Comparison of ENCODE assay signal across 21 cellular contexts in genomic region chr1:61270107-61270506, GRCh38.
DNase-seq lines count a peak whose midpoint lies in the region; ATAC-seq and TF ChIP-seq lines count a peak whose summit lies in the region.
"Had no signal": no experiment of that assay in that cellular context is flagged by ENCODE, and none has a peak within 500 bp of the region (broad histone marks: within the 10 kb centered on the region; RNA-seq: fewer than 3 reads in every experiment).

No MANE protein-coding gene starts in this region.

- 95% methylated on average over 2 of the region's 2 CpGs for WGBS in right cardiac atrium

- H3K79me2 ChIP-seq in Loucy (ENCODE audit: insufficient read depth, low read length) = no peaks in the 10 kb centered on the region

- H3K36me3 Mint-ChIP-seq in activated T-cell treated with anti-CD3 and anti-CD28 coated beads, Interleukin-2, amount 50 U/mL, for 24 hours (ENCODE audit: low read depth) = no peaks in the 10 kb centered on the region
- H3K36me3 Mint-ChIP-seq in brain = no peaks in the 10 kb centered on the region
- H3K36me3 Mint-ChIP-seq: CD8-positive, alpha-beta memory T cell had no signal

- H3K27me3 ChIP-seq in Loucy (ENCODE audit: insufficient read depth, low read length, poor library complexity, severe bottlenecking) (no peaks in the 10 kb centered on the region), layer of hippocampus (ENCODE audit: control insufficient read depth, insufficient read depth, low read length) (no peaks in the 10 kb centered on the region), right cardiac atrium (ENCODE audit: control insufficient read depth, insufficient read depth) (no peaks in the 10 kb centered on the region)
- H3K27me3 ChIP-seq: Peyer's patch had no signal

- DNase-seq in activated T-cell treated with anti-CD3 and anti-CD28 coated beads, Interleukin-2, amount 50 U/mL, for 24 hours = no peak
- DNase-seq in activated T-cell treated with anti-CD3 and anti-CD28 coated beads, Interleukin-2, amount 50 U/mL, for 1 hour = no peak
- no peak for DNase-seq in right cardiac atrium
- no peak for DNase-seq in superior temporal gyrus (ENCODE audit: extremely low spot score)
- no peak for DNase-seq in DMS153 treated with DMSO at 0.1 percent for 48 hours (lab: John Stamatoyannopoulos, UW; ENCODE audit: unreplicated experiment)
- DNase-seq: Calu3; CD8-positive, alpha-beta memory T cell; DMS153; GOT3; HCEC 1CT; MV-4-11; NCI-H1694; NCI-H2081; NCI-H2171; NCI-H345; Peyer's patch had no signal

- H3K4me3 Mint-ChIP-seq in activated T-cell treated with anti-CD3 and anti-CD28 coated beads, Interleukin-2, amount 50 U/mL, for 24 hours = no peak overlapping the region
- H3K4me3 Mint-ChIP-seq in brain = peak overlapping the region in 3 of 5 experiments; percentile 71 to 81 (median 73)

- no peak overlapping the region for H3K4me2 ChIP-seq in Loucy (ENCODE audit: low read depth, low read length, poor library complexity, severe bottlenecking)
- H3K4me2 ChIP-seq: KMS-11 had no signal

- no peak for TF ChIP-seq CTCF in Loucy (conservative IDR thresholded peaks at IDR 0.05; ENCODE audit: low read length)
- TF ChIP-seq CTCF in brain (conservative IDR thresholded peaks at IDR 0.05) = no peak

- H4K20me1 ChIP-seq in Loucy (ENCODE audit: insufficient read depth, low read length, poor library complexity, severe bottlenecking) = no peaks in the 10 kb centered on the region

- H3F3A ChIP-seq in Loucy (ENCODE audit: low read depth) = no peaks in the 10 kb centered on the region

- H2AFZ ChIP-seq in Loucy (ENCODE audit: low read length) = 0 out of 2 replicates have a peak overlapping the region, but pooled peaks have one; percentile 31

- no peaks in the 10 kb centered on the region for H3K27me3 Mint-ChIP-seq in activated T-cell treated with anti-CD3 and anti-CD28 coated beads, Interleukin-2, amount 50 U/mL, for 24 hours
- no peaks in the 10 kb centered on the region for H3K27me3 Mint-ChIP-seq in brain
- H3K27me3 Mint-ChIP-seq: CD8-positive, alpha-beta memory T cell had no signal

- H3K4me1 Mint-ChIP-seq in activated T-cell treated with anti-CD3 and anti-CD28 coated beads, Interleukin-2, amount 50 U/mL, for 24 hours (ENCODE audit: low read depth) = peaks cover 46% of the 10 kb centered on the region
- peaks cover 73% of the 10 kb centered on the region for H3K4me1 Mint-ChIP-seq in brain

- H3K36me3 ChIP-seq in Loucy (ENCODE audit: insufficient read depth, low read length) = no peaks in the 10 kb centered on the region
- H3K36me3 ChIP-seq: Peyer's patch had no signal

- no peaks in the 10 kb centered on the region for H3K9me3 Mint-ChIP-seq in activated T-cell treated with anti-CD3 and anti-CD28 coated beads, Interleukin-2, amount 50 U/mL, for 24 hours
- no peaks in the 10 kb centered on the region for H3K9me3 Mint-ChIP-seq in brain
- H3K9me3 Mint-ChIP-seq: CD8-positive, alpha-beta memory T cell had no signal

- H3K4me1 ChIP-seq in Loucy (ENCODE audit: insufficient read depth, low read length, poor library complexity, severe bottlenecking) (no peaks in the 10 kb centered on the region), right cardiac atrium (ENCODE audit: control insufficient read depth, insufficient read depth, low read length) (peaks cover 3% of the 10 kb centered on the region)
- H3K4me1 ChIP-seq: Peyer's patch had no signal

- H3K9me2 ChIP-seq in Loucy (replicated peaks; ENCODE audit: low read depth, low read length) = no peaks in the 10 kb centered on the region

- no peak overlapping the region for H3K9ac ChIP-seq in Loucy (ENCODE audit: low read depth, low read length, poor library complexity, severe bottlenecking)
- H3K9ac ChIP-seq: KMS-11 had no signal

- no peak for ATAC-seq in right cardiac atrium

- intact Hi-C loops in right cardiac atrium (cut with DNase I) = no loop called here

- peak overlapping the region; percentile 92 for H3K27ac Mint-ChIP-seq in activated T-cell treated with anti-CD3 and anti-CD28 coated beads, Interleukin-2, amount 50 U/mL, for 24 hours
- H3K27ac Mint-ChIP-seq in brain = peak overlapping the region; percentile 39 to 92 (median 74)

- H3K27ac ChIP-seq in layer of hippocampus (ENCODE audit: low read depth, low read length) = peak overlapping the region; percentile 85
- no peak overlapping the region for H3K27ac ChIP-seq in right cardiac atrium (ENCODE audit: low read length)
- H3K27ac ChIP-seq: C4-2B, KMS-11, Peyer's patch had no signal

- no peaks in the 10 kb centered on the region for H3K9me3 ChIP-seq in Loucy (ENCODE audit: insufficient read depth, low read depth, low read length)
- H3K9me3 ChIP-seq in right cardiac atrium (ENCODE audit: control insufficient read depth, low read length) = no peaks in the 10 kb centered on the region
- H3K9me3 ChIP-seq: Peyer's patch had no signal

- H3K4me3 ChIP-seq in Loucy (ENCODE audit: low read length, poor library complexity, severe bottlenecking) = no peak overlapping the region
- H3K4me3 ChIP-seq in right cardiac atrium (ENCODE audit: low read length) = no peak overlapping the region
- H3K4me3 ChIP-seq: Peyer's patch had no signal
